Comparison of ENCODE assay signal across 9 cellular contexts in genomic region chr14:51087024-51087423, GRCh38. TPM values are rescaled to one million over a fixed set of nuclear protein-coding genes. Genes with fewer than 3 reads are reported as not detected.
DNase-seq lines count a peak whose midpoint lies in the region; ATAC-seq and TF ChIP-seq lines count a peak whose summit lies in the region.
"Had no signal": no experiment of that assay in that cellular context is flagged by ENCODE, and none has a peak within 500 bp of the region (broad histone marks: within the 10 kb centered on the region; RNA-seq: fewer than 3 reads in every experiment).

No MANE protein-coding gene starts in this region.

- H3K4me1 ChIP-seq in PC-9 (replicated peaks; ENCODE audit: insufficient read depth) (peaks cover 13% of the 10 kb centered on the region), stomach (no peaks in the 10 kb centered on the region)
- H3K4me1 ChIP-seq in effector memory CD4-positive, alpha-beta T cell (ENCODE audit: control insufficient read depth, insufficient read depth, low read length, poor library complexity, severe bottlenecking), result no peaks in the 10 kb centered on the region

- TF ChIP-seq EP300 in stomach (IDR thresholded peaks at IDR 0.05), result no peak

- 52 to 74% (median 62%) methylated on average over 3 of the region's 3 CpGs for WGBS in stomach, 5 donors

- H3K27ac ChIP-seq in PC-9 (peak overlapping the region; percentile 35; the same call in 1 of the 2 replicates), stomach (no peak overlapping the region)
- H3K27ac ChIP-seq in effector memory CD4-positive, alpha-beta T cell (ENCODE audit: insufficient read depth, low read length, poor library complexity, severe bottlenecking), result no peak overlapping the region

- H2AFZ ChIP-seq in PC-9, result no peak overlapping the region

- CTCF ChIA-PET in PC-9 (lab: Charles Lee), result no interaction called here

- intact Hi-C loops in PC-9 (cut with micrococcal nuclease; ENCODE audit: unreplicated experiment), result no loop called here
- intact Hi-C loops in stomach (cut with DNase I; ENCODE audit: low total_unique reads), result no loop called here

- H3K4me3 ChIP-seq in GM06990 (replicated peaks; ENCODE audit: low read depth, low read length) (no peak overlapping the region), PC-9 (no peak overlapping the region), kidney epithelial cell (ENCODE audit: low read depth, low read length) (no peak overlapping the region), stomach (no peak overlapping the region)
- no peak overlapping the region for H3K4me3 ChIP-seq in effector memory CD4-positive, alpha-beta T cell (ENCODE audit: insufficient read depth, low read depth, low read length, poor library complexity, severe bottlenecking)

- TF ChIP-seq CTCF in GM06990 (IDR thresholded peaks at IDR 0.05; ENCODE audit: insufficient read depth, low read length, poor library complexity, severe bottlenecking) (no peak), PC-9 (conservative IDR thresholded peaks at IDR 0.05) (no peak), kidney epithelial cell (IDR thresholded peaks at IDR 0.05; ENCODE audit: insufficient read depth, low read length, poor library complexity, severe bottlenecking) (no peak), stomach (IDR thresholded peaks at IDR 0.05) (no peak)

- H3K9me3 ChIP-seq in PC-9 (ENCODE audit: insufficient read depth, low read depth) (no peaks in the 10 kb centered on the region), stomach (no peaks in the 10 kb centered on the region)
- no peaks in the 10 kb centered on the region for H3K9me3 ChIP-seq in effector memory CD4-positive, alpha-beta T cell (ENCODE audit: control insufficient read depth, low read length)

- peak overlapping the region; percentile 28 for H3K4me2 ChIP-seq in PC-9

- POLR2A ChIA-PET in PC-9 (lab: Charles Lee; ENCODE audit: unreplicated experiment), result interaction anchor here (0.6 kb wide), 1 partner anchor 10 kb away, joined by 7 read pairs; no protein-coding TSS in a partner anchor

- H3K27me3 ChIP-seq in GM06990 (replicated peaks; ENCODE audit: control insufficient read depth, insufficient read depth, low read length), result no peaks in the 10 kb centered on the region
- no peaks in the 10 kb centered on the region for H3K27me3 ChIP-seq in PC-9 (ENCODE audit: insufficient read depth, low read depth)
- no peaks in the 10 kb centered on the region for H3K27me3 ChIP-seq in kidney epithelial cell (ENCODE audit: control insufficient read depth, insufficient read depth, low read length)
- H3K27me3 ChIP-seq in effector memory CD4-positive, alpha-beta T cell (replicated peaks; ENCODE audit: control insufficient read depth, insufficient read depth, low read length, poor library complexity, severe bottlenecking), result no peaks in the 10 kb centered on the region
- peaks cover 0 to 3% (median 0%) of the 10 kb centered on the region in 3 donors for H3K27me3 ChIP-seq in stomach

- ATAC-seq in GM21526 (IDR thresholded peaks at IDR 0.05; ENCODE audit: low FRiP score, unreplicated experiment), result no peak

- H3K79me2 ChIP-seq in PC-9 (ENCODE audit: low read depth), result no peaks in the 10 kb centered on the region

- no peak for TF ChIP-seq POLR2A in stomach (IDR thresholded peaks at IDR 0.05)

- peaks cover 4% of the 10 kb centered on the region; the same call in 1 of the 2 replicates for H3F3A ChIP-seq in PC-9 (ENCODE audit: insufficient read depth, low read depth)

- no TSS peak for BruUV-seq in PC-9 (replicated peaks; lab: Mats Ljungman, UMichigan)

- no peaks in the 10 kb centered on the region for H4K20me1 ChIP-seq in PC-9 (ENCODE audit: insufficient read depth)

- H3K36me3 ChIP-seq in GM06990 (ENCODE audit: control insufficient read depth, insufficient read depth, low read length) (no peaks in the 10 kb centered on the region), PC-9 (ENCODE audit: low read depth) (no peaks in the 10 kb centered on the region), kidney epithelial cell (ENCODE audit: control insufficient read depth, insufficient read depth, low read length) (no peaks in the 10 kb centered on the region), stomach (no peaks in the 10 kb centered on the region)
- no peaks in the 10 kb centered on the region for H3K36me3 ChIP-seq in effector memory CD4-positive, alpha-beta T cell (ENCODE audit: control insufficient read depth, insufficient read depth, low read length)

- H3K9me2 ChIP-seq in PC-9 (ENCODE audit: insufficient read depth), result no peaks in the 10 kb centered on the region

- DNase-seq in GM06990 (ENCODE audit: extremely low read depth, insufficient read length) (peak; percentile 12), HK-2 (ENCODE audit: unreplicated experiment) (peak; percentile 17), PC-9 (peak; percentile 83 to 84), kidney epithelial cell (ENCODE audit: low read depth) (peak; percentile 28), stomach (no peak)
- DNase-seq in effector memory CD4-positive, alpha-beta T cell, result no peak
- DNase-seq: GF-D8, NCI-H526 treated with DMSO at 0.1 percent for 48 hours had no signal

RNA-seq across cellular contexts. Expression of gene TRIM9, which starts 7.9 kb away (rescaled TPM):
- total RNA-seq in PC-9 (2021) (1.5 and 2.1 TPM in 2 replicates), kidney epithelial cell (0.92 and 1.2 TPM in 2 replicates), stomach (10 to 100 TPM in 1 of 5 donors, 1 to 10 TPM in 3, under 1 TPM in 1; 0.45 to 15.1 (median 1.9) TPM)
- 1 to 10 TPM in 1 of 3 donors, under 1 TPM in 2; 0.70 to 1.2 (median 0.76) TPM for polyA plus RNA-seq in stomach

Comparison
In these comparisons a context has a peak if more than half of its experiments do, and no peak if none do; other contexts are left out.
1. DNase-seq: peak in GM06990 (single experiment), HK-2 (single experiment), PC-9 (2 of 2) and kidney epithelial cell (single experiment); none in effector memory CD4-positive, alpha-beta T cell (0 of 3) and stomach (single experiment).